Comparison of ENCODE assay signal across 8 cellular contexts in the genomic region with DNA sequence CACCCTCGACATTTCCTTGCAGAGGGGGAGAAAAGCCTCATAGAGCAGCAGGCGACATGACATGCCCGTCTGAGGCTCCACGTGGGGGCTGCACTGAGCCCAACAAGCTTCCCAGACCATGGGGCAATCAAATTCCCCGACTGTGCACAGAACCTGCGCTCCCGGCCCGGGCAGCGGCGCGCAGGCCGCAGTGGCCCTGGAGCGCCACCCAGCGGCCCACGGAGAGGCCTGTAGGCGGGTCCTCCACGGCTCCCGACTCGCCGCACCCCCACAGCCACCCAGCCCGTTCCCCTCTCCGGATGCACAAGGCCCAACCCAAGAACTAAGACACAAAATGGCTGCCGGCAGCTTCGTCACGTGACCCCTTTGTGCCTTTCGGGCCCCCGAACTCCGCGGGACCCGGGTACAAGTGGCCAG. TPM values are rescaled to one million over a fixed set of nuclear protein-coding genes. Genes with fewer than 3 reads are reported as not detected.
DNase-seq lines count a peak whose midpoint lies in the region; ATAC-seq and TF ChIP-seq lines count a peak whose summit lies in the region.

No MANE protein-coding gene starts in this region.

- no peaks in the 10 kb centered on the region for H3K27me3 Mint-ChIP-seq in nephron (ENCODE audit: low read depth)

- H3K27ac ChIP-seq in GM23248 = peak overlapping the region; percentile 100
- peak overlapping the region; percentile 96 for H3K27ac ChIP-seq in Karpas-422 (ENCODE audit: low read length)
- H3K27ac ChIP-seq in Peyer's patch = peak overlapping the region; percentile 99 to 100 (median 100)

- peaks cover 22% of the 10 kb centered on the region for H3K36me3 Mint-ChIP-seq in nephron (ENCODE audit: low read depth)

- H3K4me2 ChIP-seq in GM23248 (ENCODE audit: unreplicated experiment) = peak overlapping the region; percentile 100
- H3K4me2 ChIP-seq in Karpas-422 (ENCODE audit: low read depth, low read length, poor library complexity, severe bottlenecking) = peak overlapping the region; percentile 80

- H3K4me1 ChIP-seq in GM23248 (ENCODE audit: insufficient read depth) (peaks cover 31% of the 10 kb centered on the region), Karpas-422 (ENCODE audit: low read length) (peaks cover 76% of the 10 kb centered on the region), Peyer's patch (peaks cover 0 to 50% (median 4%) of the 10 kb centered on the region in 4 donors)

- H4K20me1 ChIP-seq in GM23248 (ENCODE audit: insufficient read depth) (peaks cover 36% of the 10 kb centered on the region), Karpas-422 (ENCODE audit: insufficient read depth, low read depth, low read length) (0 out of 2 replicates have a peak, but pooled peaks cover 5% of the 10 kb centered on the region)

- peaks cover 52% of the 10 kb centered on the region for H3K4me1 Mint-ChIP-seq in nephron

- H3K4me3 Mint-ChIP-seq in nephron = peak overlapping the region; percentile 87 to 96 (median 92)

- DNase-seq in EL (peak; percentile 96), GM23248 (peak; percentile 98), Karpas-422 (peak; percentile 98), Peyer's patch (peak; percentile 94 to 98 (median 95)), fibroblast of the aortic adventitia (ENCODE audit: low read depth) (peak; percentile 94)
- DNase-seq in activated effector memory CD4-positive, alpha-beta T cell treated with Interleukin-2 at 50 U/mL for 16 hours = peak; percentile 91
- peak; percentile 95 for DNase-seq in stimulated activated naive CD8-positive, alpha-beta T cell treated with anti-CD3 and anti-CD28 coated beads, Interleukin-15, Interleukin-2, amounts not matched to agents 100 U/mL and 50 U/mL, for 24 hours

- peaks cover 14% of the 10 kb centered on the region for H3F3A ChIP-seq in GM23248 (ENCODE audit: insufficient read depth)

- H3K9me3 ChIP-seq in GM23248 (ENCODE audit: low read depth) (no peaks in the 10 kb centered on the region), Karpas-422 (ENCODE audit: low read length) (no peaks in the 10 kb centered on the region), Peyer's patch (no peaks in the 10 kb centered on the region)

- H3K4me3 ChIP-seq in GM23248 (peak overlapping the region; percentile 97), Karpas-422 (ENCODE audit: low read length) (peak overlapping the region; percentile 89), Peyer's patch (peak overlapping the region; percentile 66 to 97 (median 90)), fibroblast of the aortic adventitia (ENCODE audit: low read depth, low read length) (peak overlapping the region; percentile 90)

- peak; percentile 15 to 48 for TF ChIP-seq POLR2A in Peyer's patch (IDR thresholded peaks at IDR 0.05)

- WGBS in GM23248 (ENCODE audit: low coverage in 1 of 2, low lambda C conversion rate in 2 of 2, missing lambda C conversion rate in 2 of 2), 2 experiments = 0 to 1% methylated on average over 28 to 30 of the region's 30 CpGs

- H3K27me3 ChIP-seq in GM23248 (replicated peaks; ENCODE audit: insufficient read depth) (no peaks in the 10 kb centered on the region), Karpas-422 (ENCODE audit: low read length) (no peaks in the 10 kb centered on the region), Peyer's patch (no peaks in the 10 kb centered on the region)

- peaks cover 85% of the 10 kb centered on the region for H3K79me2 ChIP-seq in GM23248 (ENCODE audit: insufficient read depth)
- H3K79me2 ChIP-seq in Karpas-422 (ENCODE audit: low read length) = peaks cover 89% of the 10 kb centered on the region

- ATAC-seq in stimulated activated naive CD8-positive, alpha-beta T cell treated with anti-CD3 and anti-CD28 coated beads, Interleukin-15, Interleukin-2, amounts not matched to agents 100 U/mL and 50 U/mL, for 24 hours = peak; percentile 95

- H3K9me2 ChIP-seq in GM23248 (ENCODE audit: insufficient read depth) (no peaks in the 10 kb centered on the region), Karpas-422 (replicated peaks; ENCODE audit: insufficient read depth, low read length) (no peaks in the 10 kb centered on the region)

- H2AFZ ChIP-seq in GM23248 (peak overlapping the region; percentile 82), Karpas-422 (ENCODE audit: low read length) (peak overlapping the region; percentile 45; the same call in 1 of the 2 replicates)

- TF ChIP-seq CTCF in Peyer's patch (IDR thresholded peaks at IDR 0.05) = peak; percentile 94 to 99 (median 98)
- peak; percentile 75 for TF ChIP-seq CTCF in fibroblast of the aortic adventitia (IDR thresholded peaks at IDR 0.05; ENCODE audit: insufficient read depth, low read length)
- peak; percentile 97 to 98 (median 97) for TF ChIP-seq CTCF in nephron (IDR thresholded peaks at IDR 0.05; ENCODE audit: unreplicated experiment in 3 of 3)

- H3K9ac ChIP-seq in GM23248 = peak overlapping the region; percentile 100
- H3K9ac ChIP-seq in Karpas-422 (ENCODE audit: low read length) = peak overlapping the region; percentile 99

- H3K36me3 ChIP-seq in GM23248 (ENCODE audit: low read depth) = peaks cover 10% of the 10 kb centered on the region
- H3K36me3 ChIP-seq in Karpas-422 (ENCODE audit: insufficient read depth, low read length) = peaks cover 21% of the 10 kb centered on the region; the same call in 1 of the 2 replicates
- H3K36me3 ChIP-seq in Peyer's patch = peaks cover 0 to 15% (median 0%) of the 10 kb centered on the region in 3 donors

- no peaks in the 10 kb centered on the region for H3K9me3 Mint-ChIP-seq in nephron

- in situ Hi-C loops in GM23248 (cut with MboI) = no loop called here

- peak overlapping the region; percentile 100 for H3K27ac Mint-ChIP-seq in nephron

RNA-seq across cellular contexts. Expression of a gene that starts 0.8 kb away (rescaled TPM):
- 12.5 and 19.1 TPM in 2 replicates for total RNA-seq in GM23248 (2014; rRNA removed; shearing (Covaris generic))
- polyA plus RNA-seq in GM23248 (2016; fragmentation: Nextera tagmentation; extraction: Ambion mirVana) = 10.6 and 10.7 TPM in 2 replicates
- total RNA-seq in Karpas-422 (2014; rRNA removed; shearing (Covaris generic); ENCODE audit: low replicate concordance) = 35.6 and 56.9 TPM in 2 replicates
- 10 to 100 TPM; 41.5 to 77.6 (median 49.0) TPM for total RNA-seq in Peyer's patch
- 26.7 and 56.9 TPM in 2 replicates for total RNA-seq in fibroblast of the aortic adventitia (ENCODE audit: low replicate concordance)

Comparison
In these comparisons a context has a peak if more than half of its experiments do, and no peak if none do; other contexts are left out.
1. Peak in every context shown above with its lines: DNase-seq, ATAC-seq, H3K4me3 ChIP-seq and H3K27ac ChIP-seq.